In genomic region chr13:110454956-110455355, GRCh38 we compare ENCODE assay signal across 28 cellular contexts.
DNase-seq lines count a peak whose midpoint lies in the region; ATAC-seq and TF ChIP-seq lines count a peak whose summit lies in the region.
"Had no signal": no experiment of that assay in that cellular context is flagged by ENCODE, and none has a peak within 500 bp of the region (broad histone marks: within the 10 kb centered on the region; RNA-seq: fewer than 3 reads in every experiment).

No MANE protein-coding gene starts in this region.

- CTCF ChIA-PET in Caco-2 (lab: Charles Lee), result interaction anchor here (0.6 to 1.8 kb wide), 12 partner anchors 56 to 268 kb away, joined by 3 to 33 read pairs (median 7); partner anchors contain the start of gene RAB20

- no peaks in the 10 kb centered on the region for H3K27me3 ChIP-seq in Caco-2 (replicated peaks; ENCODE audit: control insufficient read depth, insufficient read depth, low read length)
- H3K27me3 ChIP-seq in neural progenitor cell, result no peaks in the 10 kb centered on the region
- H3K27me3 ChIP-seq in tibial nerve, result no peaks in the 10 kb centered on the region
- H3K27me3 ChIP-seq: BE2C, gastrocnemius medialis, Peyer's patch, thyroid gland had no signal

- peaks cover 33% of the 10 kb centered on the region for H3K4me1 Mint-ChIP-seq in Caco-2 (ENCODE audit: low read depth, unreplicated experiment)
- H3K4me1 Mint-ChIP-seq in chondrocyte (ENCODE audit: low read depth), result peaks cover 13% of the 10 kb centered on the region
- H3K4me1 Mint-ChIP-seq in neural progenitor cell, result peaks cover 34% of the 10 kb centered on the region

- H3K4me2 ChIP-seq in neural progenitor cell, result no peak overlapping the region
- H3K4me2 ChIP-seq: A549 had no signal

- BruUV-seq in Caco-2 (replicated peaks; lab: Mats Ljungman, UMichigan), result no TSS peak

- H3K9me3 ChIP-seq in Caco-2 (no peaks in the 10 kb centered on the region), neural progenitor cell (ENCODE audit: low read depth) (no peaks in the 10 kb centered on the region), tibial nerve (no peaks in the 10 kb centered on the region)
- H3K9me3 ChIP-seq: A549, BE2C, gastrocnemius medialis, Peyer's patch, SJSA1, thyroid gland had no signal

- H3K4me3 ChIP-seq in Caco-2 (ENCODE audit: low read depth, low read length), result no peak overlapping the region
- no peak overlapping the region for H3K4me3 ChIP-seq in neural progenitor cell
- no peak overlapping the region for H3K4me3 ChIP-seq in tibial nerve
- H3K4me3 ChIP-seq: A549, gastrocnemius medialis, Peyer's patch, SJSA1, thyroid gland had no signal

- TF ChIP-seq CTCF in Caco-2 (IDR thresholded peaks at IDR 0.05; ENCODE audit: insufficient read depth in 1 of 2, low read depth in 1 of 2, low read length in 1 of 2, severe bottlenecking in 1 of 2, unreplicated experiment in 1 of 2) (no peak), chondrocyte (IDR thresholded peaks at IDR 0.05) (no peak), neural progenitor cell (IDR thresholded peaks at IDR 0.05) (no peak), tibial nerve (IDR thresholded peaks at IDR 0.05) (no peak)

- peaks cover 25% of the 10 kb centered on the region for H3K4me1 ChIP-seq in Caco-2
- H3K4me1 ChIP-seq in neural progenitor cell, result peaks cover 14% of the 10 kb centered on the region
- H3K4me1 ChIP-seq in tibial nerve, result peaks cover 0 to 11% (median 3%) of the 10 kb centered on the region in 4 donors
- H3K4me1 ChIP-seq: BE2C, gastrocnemius medialis, Peyer's patch, thyroid gland had no signal

- no peaks in the 10 kb centered on the region for H3K27me3 Mint-ChIP-seq in Caco-2 (ENCODE audit: insufficient read depth, unreplicated experiment)
- H3K27me3 Mint-ChIP-seq in chondrocyte (ENCODE audit: low read depth), result no peaks in the 10 kb centered on the region
- H3K27me3 Mint-ChIP-seq in neural progenitor cell (ENCODE audit: insufficient read depth, low read depth), result peaks cover 2% of the 10 kb centered on the region
- H3K27me3 Mint-ChIP-seq: progenitor cell of endocrine pancreas had no signal

- DNase-seq in Caco-2, result no peak
- DNase-seq in chondrocyte (ENCODE audit: low spot score), result no peak
- DNase-seq in left ventricle myocardium superior, result peak; percentile 54
- no peak for DNase-seq in neural progenitor cell (ENCODE audit: low spot score)
- no peak for DNase-seq in CD1c-positive myeloid dendritic cell (ENCODE audit: extremely low spot score)
- DNase-seq in dedifferentiated amniotic fluid mesenchymal stem cell (ENCODE audit: extremely low spot score), result no peak
- DNase-seq in activated CD4-positive, alpha-beta T cell treated with anti-CD3 and anti-CD28 coated beads for 1 hour, result no peak
- DNase-seq in tibial nerve (ENCODE audit: low spot score in 2 of 2), result no peak
- DNase-seq: activated CD4-positive, alpha-beta T cell treated with anti-CD3 and anti-CD28 coated beads, Interleukin-2, amount 10 ng/mL, durations not matched to agents 7 days and 5 days; activated naive CD4-positive, alpha-beta T cell treated with anti-CD3 and anti-CD28 coated beads, Interleukin-2, amount 50 U/mL, for 16 hours; BE2C; effector CD4-positive, alpha-beta T cell; gastrocnemius medialis; H7; kidney glomerular epithelial cell; natural killer cell; NCI-H524; stimulated activated CD4-positive, alpha-beta T cell treated with anti-CD3 and anti-CD28 coated beads, Interleukin-2, amount 100 ng/mL, for 48 hours; stimulated activated naive CD4-positive, alpha-beta T cell treated with Interleukin-2 at 50 U/mL for 16 hours; thyroid gland had no signal

- H3K9me3 Mint-ChIP-seq in Caco-2 (ENCODE audit: unreplicated experiment) (no peaks in the 10 kb centered on the region), chondrocyte (ENCODE audit: low read depth) (no peaks in the 10 kb centered on the region), neural progenitor cell (no peaks in the 10 kb centered on the region)
- H3K9me3 Mint-ChIP-seq: activated CD4-positive, alpha-beta T cell treated with anti-CD3 and anti-CD28 coated beads, Interleukin-2, amount 10 ng/mL, durations not matched to agents 7 days and 5 days; activated T-helper 1 cell treated with anti-CD3 and anti-CD28 coated beads, Interleukin-12 subunit alpha, Interleukin-12 subunit beta, Interleukin-2, Interleukin-4 antibody, amounts not matched to agents 30 ng/mL and 10 ng/mL and 1 ng/mL, durations not matched to agents 14 hours and 24 hours and 36 hours; IgD-negative memory B cell; memory B cell; natural killer cell had no signal

- H3F3A ChIP-seq in neural progenitor cell (ENCODE audit: low read depth), result peaks cover 27% of the 10 kb centered on the region

- 64 to 66% methylated on average over 14 of the region's 14 CpGs for WGBS in tibial nerve, 2 donors

- H3K36me3 ChIP-seq in Caco-2 (ENCODE audit: control insufficient read depth, insufficient read depth, low read length) (no peaks in the 10 kb centered on the region), neural progenitor cell (no peaks in the 10 kb centered on the region), tibial nerve (peaks cover 0 to 86% (median 0%) of the 10 kb centered on the region in 3 donors)
- H3K36me3 ChIP-seq: BE2C, gastrocnemius medialis had no signal

- H3K79me2 ChIP-seq in neural progenitor cell (ENCODE audit: low read depth), result no peaks in the 10 kb centered on the region

- no peaks in the 10 kb centered on the region for H4K20me1 ChIP-seq in neural progenitor cell (ENCODE audit: low read depth)

- TF ChIP-seq POLR2A in tibial nerve (IDR thresholded peaks at IDR 0.05), result no peak

- H3K27ac ChIP-seq in neural progenitor cell (no peak overlapping the region), tibial nerve (peak overlapping the region in 1 of 4 donors; percentile 61)
- H3K27ac ChIP-seq: A549, gastrocnemius medialis, Peyer's patch, SJSA1, thyroid gland had no signal

- H3K36me3 Mint-ChIP-seq in Caco-2 (ENCODE audit: insufficient read depth, unreplicated experiment) (peaks cover 4% of the 10 kb centered on the region), chondrocyte (ENCODE audit: low read depth) (peaks cover 47% of the 10 kb centered on the region), neural progenitor cell (peaks cover 8% of the 10 kb centered on the region)
- H3K36me3 Mint-ChIP-seq: IgD-negative memory B cell, memory B cell, natural killer cell had no signal

- H2AFZ ChIP-seq in neural progenitor cell (replicated peaks), result no peak overlapping the region

- ATAC-seq in left ventricle myocardium superior, result peak; percentile 54
- ATAC-seq: esophagus mucosa, natural killer cell had no signal

- TF ChIP-seq EP300 in tibial nerve (IDR thresholded peaks at IDR 0.05), result no peak

- intact Hi-C loops in Caco-2 (cut with micrococcal nuclease; ENCODE audit: unreplicated experiment) (loop anchor here (5.0 kb wide), 2 partner anchors 137 to 362 kb away; no protein-coding TSS in a partner anchor), left ventricle myocardium superior (cut with micrococcal nuclease) (no loop called here)

- POLR2A ChIA-PET in Caco-2 (lab: Charles Lee), result no interaction called here

- no peak overlapping the region for H3K9ac ChIP-seq in neural progenitor cell

- H3K4me3 Mint-ChIP-seq in Caco-2 (ENCODE audit: unreplicated experiment) (no peak overlapping the region), chondrocyte (ENCODE audit: unreplicated experiment) (no peak overlapping the region), neural progenitor cell (no peak overlapping the region)
- H3K4me3 Mint-ChIP-seq: activated CD4-positive, alpha-beta T cell treated with anti-CD3 and anti-CD28 coated beads, Interleukin-2, amount 10 ng/mL, durations not matched to agents 7 days and 5 days; activated T-helper 1 cell treated with anti-CD3 and anti-CD28 coated beads, Interleukin-12 subunit alpha, Interleukin-12 subunit beta, Interleukin-2, Interleukin-4 antibody, amounts not matched to agents 30 ng/mL and 10 ng/mL and 1 ng/mL, durations not matched to agents 14 hours and 24 hours and 36 hours; memory B cell; natural killer cell had no signal

- H3K27ac Mint-ChIP-seq in Caco-2 (ENCODE audit: unreplicated experiment), result peak overlapping the region; percentile 67
- H3K27ac Mint-ChIP-seq in chondrocyte (ENCODE audit: unreplicated experiment), result peak overlapping the region; percentile 54
- peak overlapping the region; percentile 86 for H3K27ac Mint-ChIP-seq in neural progenitor cell
- H3K27ac Mint-ChIP-seq: activated CD4-positive, alpha-beta T cell treated with anti-CD3 and anti-CD28 coated beads, Interleukin-2, amount 10 ng/mL, durations not matched to agents 7 days and 5 days; activated T-helper 1 cell treated with anti-CD3 and anti-CD28 coated beads, Interleukin-12 subunit alpha, Interleukin-12 subunit beta, Interleukin-2, Interleukin-4 antibody, amounts not matched to agents 30 ng/mL and 10 ng/mL and 1 ng/mL, durations not matched to agents 14 hours and 24 hours and 36 hours; IgD-negative memory B cell; memory B cell; natural killer cell; progenitor cell of endocrine pancreas had no signal
